14 cellular contexts compared by ENCODE assay signal in the genomic region with DNA sequence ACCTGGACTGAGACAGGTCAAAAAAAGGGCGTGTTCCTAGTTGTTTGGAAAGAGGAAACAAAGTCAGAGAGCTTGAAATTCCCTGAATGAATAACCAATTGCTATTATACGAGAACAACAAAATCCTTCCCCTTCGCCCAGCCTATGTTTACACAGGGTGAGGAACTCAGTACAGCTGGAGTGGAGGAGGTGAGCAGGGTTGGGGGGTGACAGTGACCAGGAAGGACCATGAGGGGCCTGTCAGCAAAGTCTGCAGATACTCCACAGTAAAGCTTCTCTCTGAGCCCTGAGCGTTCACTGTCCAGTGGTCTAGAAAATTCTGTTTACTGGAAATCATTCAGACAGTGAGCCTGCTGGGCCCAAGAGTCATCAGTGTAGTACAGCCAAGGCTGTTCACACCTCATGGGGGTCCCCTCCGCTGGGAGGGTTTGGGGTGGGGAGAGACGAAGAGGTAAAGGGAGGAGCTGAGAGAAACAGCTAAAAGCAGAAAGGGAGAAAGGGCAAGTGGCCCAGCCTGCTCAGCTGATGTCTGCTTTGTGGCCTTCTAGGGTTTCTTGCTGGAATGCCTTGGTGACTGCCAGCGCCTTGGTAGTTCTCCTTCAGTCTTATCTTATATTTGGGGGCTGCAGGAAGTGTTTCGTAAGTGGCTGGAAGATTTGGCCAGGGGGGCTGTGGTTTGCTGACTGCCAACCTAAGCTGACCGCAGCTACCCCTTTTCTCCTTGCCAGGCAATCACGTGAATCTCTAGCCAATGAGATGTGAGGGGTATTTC. TPM values are rescaled to one million over a fixed set of nuclear protein-coding genes. Genes with fewer than 3 reads are reported as not detected.
DNase-seq lines count a peak whose midpoint lies in the region; ATAC-seq and TF ChIP-seq lines count a peak whose summit lies in the region.
"Had no signal": no experiment of that assay in that cellular context is flagged by ENCODE, and none has a peak within 500 bp of the region (broad histone marks: within the 10 kb centered on the region; RNA-seq: fewer than 3 reads in every experiment).

No MANE protein-coding gene starts in this region.

- H3K9me3 Mint-ChIP-seq in CD4-positive, alpha-beta T cell = no peaks in the 10 kb centered on the region
- H3K9me3 Mint-ChIP-seq: CD4-positive, CD25-positive, alpha-beta regulatory T cell; nephron had no signal

- no peak for TF ChIP-seq POLR2A in NB4 (IDR thresholded peaks at IDR 0.05; ENCODE audit: extremely low read depth, insufficient read length)

- H3K4me3 ChIP-seq in NB4 (ENCODE audit: low read depth, low read length) (no peak overlapping the region), fibroblast of pulmonary artery (replicated peaks; ENCODE audit: low read depth, low read length) (no peak overlapping the region), neutrophil (ENCODE audit: low read depth in 1 of 2, low read length in 1 of 2) (peak overlapping the region; percentile 4 to 20)
- H3K4me3 ChIP-seq: PC-9 had no signal

- H3K4me1 Mint-ChIP-seq in CD4-positive, alpha-beta T cell (ENCODE audit: low read depth) = no peaks in the 10 kb centered on the region

- no peaks in the 10 kb centered on the region for H3K36me3 ChIP-seq in neutrophil

- H3K4me1 ChIP-seq in neutrophil (ENCODE audit: control insufficient read depth in 1 of 2, insufficient read depth in 1 of 2, low read depth in 1 of 2, low read length in 1 of 2) = peaks cover 30 to 51% of the 10 kb centered on the region in 2 experiments

- DNase-seq in Ammon's horn (ENCODE audit: low spot score) (peak; percentile 59), NB4 (ENCODE audit: low read depth) (peak; percentile 97), fibroblast of pulmonary artery (ENCODE audit: low read depth) (peak; percentile 45), NCI-H1048 (lab: John Stamatoyannopoulos, UW) (no peak)
- DNase-seq in CD4-positive, alpha-beta T cell = no peak
- no peak for DNase-seq in effector CD4-positive, alpha-beta T cell
- DNase-seq: CD4-positive, CD25-positive, alpha-beta regulatory T cell; cerebellar nuclear complex; NCI-H1694; PC-9 had no signal

- CTCF ChIA-PET in CD4-positive, alpha-beta T cell (lab: Charles Lee) = no interaction called here

- no peaks in the 10 kb centered on the region for H3K27me3 ChIP-seq in neutrophil
- H3K27me3 ChIP-seq in CD4-positive, alpha-beta T cell (ENCODE audit: control insufficient read depth, insufficient read depth, low read length) = no peaks in the 10 kb centered on the region

- no peak overlapping the region for H3K4me3 Mint-ChIP-seq in CD4-positive, alpha-beta T cell

- no peak for TF ChIP-seq CTCF in NB4 (IDR thresholded peaks at IDR 0.05; ENCODE audit: low read depth, low read length)
- no peak for TF ChIP-seq CTCF in fibroblast of pulmonary artery (IDR thresholded peaks at IDR 0.05; ENCODE audit: low read length, missing control alignments)
- TF ChIP-seq CTCF in neutrophil (IDR thresholded peaks at IDR 0.05) = no peak
- TF ChIP-seq CTCF in CD4-positive, alpha-beta T cell (IDR thresholded peaks at IDR 0.05) = no peak

- H3K27ac Mint-ChIP-seq in CD4-positive, alpha-beta T cell = no peak overlapping the region
- H3K27ac Mint-ChIP-seq: nephron had no signal

- no peaks in the 10 kb centered on the region for H3K9me3 ChIP-seq in neutrophil
- H3K9me3 ChIP-seq in CD4-positive, alpha-beta T cell (ENCODE audit: control insufficient read depth, low read length) = no peaks in the 10 kb centered on the region

- peaks cover 41% of the 10 kb centered on the region for H3K36me3 Mint-ChIP-seq in CD4-positive, alpha-beta T cell (ENCODE audit: low read depth)

- intact Hi-C loops in CD4-positive, alpha-beta T cell (cut with DNase I, micrococcal nuclease) = loop anchor here in 1 of 2 experiments (10.0 kb wide), 2 partner anchors 378 to 732 kb away; a partner anchor contains a TSS

- peak overlapping the region; percentile 80 for H3K27ac ChIP-seq in neutrophil
- H3K27ac ChIP-seq in CD4-positive, alpha-beta T cell (ENCODE audit: low read depth, low read length) = no peak overlapping the region
- H3K27ac ChIP-seq: PC-9 had no signal

- ATAC-seq in GM21360 (IDR thresholded peaks at IDR 0.05; ENCODE audit: unreplicated experiment) = no peak
- no peak for ATAC-seq in CD4-positive, alpha-beta T cell (ENCODE audit: poor library complexity)

- no peaks in the 10 kb centered on the region for H3K27me3 Mint-ChIP-seq in CD4-positive, alpha-beta T cell
- H3K27me3 Mint-ChIP-seq: CD4-positive, CD25-positive, alpha-beta regulatory T cell had no signal

- POLR2A ChIA-PET in CD4-positive, alpha-beta T cell (lab: Charles Lee) = no interaction called here

RNA-seq across cellular contexts. Expression of a gene that starts 5.7 kb away (rescaled TPM):
- total RNA-seq in CD4-positive, alpha-beta T cell = 10 to 100 TPM; 10.6 to 12.6 TPM

RNA-seq across cellular contexts. Expression of a gene that starts 7.2 kb away (rescaled TPM):
- not detected for total RNA-seq in CD4-positive, alpha-beta T cell
- total RNA-seq: CD4-positive, CD25-positive, alpha-beta regulatory T cell; PC-9; temporal lobe had no signal

RNA-seq across cellular contexts. Expression of a gene that starts 14.5 kb away (rescaled TPM):
- total RNA-seq in CD4-positive, alpha-beta T cell = not detected
- total RNA-seq: CD4-positive, CD25-positive, alpha-beta regulatory T cell; PC-9; temporal lobe had no signal

RNA-seq across cellular contexts. Expression of a gene that starts 59.9 kb away (rescaled TPM):
- under 1 TPM in 1 of 2 experiments, not detected in 1; 0.14 TPM for total RNA-seq in CD4-positive, alpha-beta T cell
- total RNA-seq: CD4-positive, CD25-positive, alpha-beta regulatory T cell had no signal

Comparison
In these comparisons a context has a peak if more than half of its experiments do, and no peak if none do; other contexts are left out.
1. DNase-seq: peak in Ammon's horn (single experiment), NB4 (single experiment) and fibroblast of pulmonary artery (single experiment); none in CD4-positive, alpha-beta T cell (0 of 10), effector CD4-positive, alpha-beta T cell (single experiment) and NCI-H1048 (single experiment).
2. H3K4me3 ChIP-seq: peak in neutrophil (2 of 2); none in NB4 (single experiment) and fibroblast of pulmonary artery (single experiment).